ENCODE assay signal across 9 cellular contexts in genomic region chr3:72100062-72100511, GRCh38.
DNase-seq lines count a peak whose midpoint lies in the region; ATAC-seq and TF ChIP-seq lines count a peak whose summit lies in the region.
"Had no signal": no experiment of that assay in that cellular context is flagged by ENCODE, and none has a peak within 500 bp of the region (broad histone marks: within the 10 kb centered on the region; RNA-seq: fewer than 3 reads in every experiment).

No MANE protein-coding gene starts in this region.

- H3K36me3 ChIP-seq in left lung, result no peaks in the 10 kb centered on the region
- no peaks in the 10 kb centered on the region for H3K36me3 ChIP-seq in urinary bladder (ENCODE audit: insufficient read depth)
- no peaks in the 10 kb centered on the region for H3K36me3 ChIP-seq in breast epithelium
- H3K36me3 ChIP-seq: tibial nerve had no signal

- WGBS in urinary bladder, result 46% methylated on average over 17 of the region's 17 CpGs

- no peaks in the 10 kb centered on the region for H3K36me3 Mint-ChIP-seq in activated naive CD4-positive, alpha-beta T cell treated with anti-CD3 and anti-CD28 coated beads, Interleukin-2, amount 50 U/mL, for 24 hours
- no peaks in the 10 kb centered on the region for H3K36me3 Mint-ChIP-seq in activated CD4-positive, alpha-beta memory T cell treated with anti-CD3 and anti-CD28 coated beads for 36 hours

- H3K27ac ChIP-seq in left lung (peak overlapping the region; percentile 46 to 94), urinary bladder (ENCODE audit: low read depth) (no peak overlapping the region), breast epithelium (no peak overlapping the region)

- no peaks in the 10 kb centered on the region for H3K9me3 Mint-ChIP-seq in activated naive CD4-positive, alpha-beta T cell treated with anti-CD3 and anti-CD28 coated beads, Interleukin-2, amount 50 U/mL, for 24 hours
- no peaks in the 10 kb centered on the region for H3K9me3 Mint-ChIP-seq in activated CD4-positive, alpha-beta memory T cell treated with anti-CD3 and anti-CD28 coated beads for 36 hours

- no peak for TF ChIP-seq CTCF in left lung (IDR thresholded peaks at IDR 0.05)
- no peak for TF ChIP-seq CTCF in breast epithelium (IDR thresholded peaks at IDR 0.05)

- H3K4me1 Mint-ChIP-seq in activated naive CD4-positive, alpha-beta T cell treated with anti-CD3 and anti-CD28 coated beads, Interleukin-2, amount 50 U/mL, for 24 hours, result peaks cover 25% of the 10 kb centered on the region
- H3K4me1 Mint-ChIP-seq in activated CD4-positive, alpha-beta memory T cell treated with anti-CD3 and anti-CD28 coated beads for 36 hours (ENCODE audit: low read depth), result peaks cover 22% of the 10 kb centered on the region

- H3K4me1 ChIP-seq in left lung, result peaks cover 7 to 38% of the 10 kb centered on the region in 2 donors
- H3K4me1 ChIP-seq in urinary bladder (ENCODE audit: insufficient read depth), result no peaks in the 10 kb centered on the region
- H3K4me1 ChIP-seq in breast epithelium, result peaks cover 0 to 4% of the 10 kb centered on the region in 2 donors

- H3K4me3 ChIP-seq in left lung (peak overlapping the region; percentile 1 to 27), urinary bladder (ENCODE audit: low read depth, low read length) (peak overlapping the region; percentile 31), breast epithelium (no peak overlapping the region)

- ATAC-seq in left lung, result peak; percentile 41
- ATAC-seq in HG02852 (IDR thresholded peaks at IDR 0.05; ENCODE audit: unreplicated experiment), result no peak

- TF ChIP-seq POLR2A in breast epithelium (IDR thresholded peaks at IDR 0.05), result no peak

- H3K27me3 ChIP-seq in left lung, result peaks cover 0 to 15% of the 10 kb centered on the region in 2 donors
- H3K27me3 ChIP-seq in breast epithelium, result no peaks in the 10 kb centered on the region
- H3K27me3 ChIP-seq: tibial nerve had no signal

- DNase-seq in activated naive CD4-positive, alpha-beta T cell (lab: John Stamatoyannopoulos, UW), result no peak
- DNase-seq in activated CD4-positive, alpha-beta memory T cell treated with anti-CD3 and anti-CD28 coated beads for 36 hours, result no peak
- DNase-seq in left lung (peak in 1 of 2 donors; percentile 80), breast epithelium (ENCODE audit: low spot score in 2 of 2) (no peak), islet precursor cell (no peak)

- intact Hi-C loops in activated CD4-positive, alpha-beta memory T cell treated with anti-CD3 and anti-CD28 coated beads for 36 hours (cut with micrococcal nuclease), result loop anchor here (2.0 to 10.0 kb wide), 4 partner anchors 103 to 375 kb away; partner anchors contain the start of gene EIF4E3
- intact Hi-C loops in left lung (cut with DNase I) (no loop called here), breast epithelium (cut with DNase I; ENCODE audit: low total_unique reads) (no loop called here)

- no peaks in the 10 kb centered on the region for H3K9me3 ChIP-seq in left lung
- no peaks in the 10 kb centered on the region for H3K9me3 ChIP-seq in breast epithelium
- H3K9me3 ChIP-seq: tibial nerve had no signal

- CTCF ChIA-PET in activated CD4-positive, alpha-beta memory T cell treated with anti-CD3 and anti-CD28 coated beads for 36 hours (lab: Charles Lee), result interaction anchor here (0.6 to 1.4 kb wide), 4 partner anchors 9 to 566 kb away, joined by 3 to 4 read pairs (median 4); no protein-coding TSS in a partner anchor

- H3K27me3 Mint-ChIP-seq in activated naive CD4-positive, alpha-beta T cell treated with anti-CD3 and anti-CD28 coated beads, Interleukin-2, amount 50 U/mL, for 24 hours, result no peaks in the 10 kb centered on the region
- peaks cover 3% of the 10 kb centered on the region for H3K27me3 Mint-ChIP-seq in activated CD4-positive, alpha-beta memory T cell treated with anti-CD3 and anti-CD28 coated beads for 36 hours

- peak overlapping the region; percentile 21 for H3K27ac Mint-ChIP-seq in activated naive CD4-positive, alpha-beta T cell treated with anti-CD3 and anti-CD28 coated beads, Interleukin-2, amount 50 U/mL, for 24 hours
- peak overlapping the region; percentile 70 for H3K27ac Mint-ChIP-seq in activated CD4-positive, alpha-beta memory T cell treated with anti-CD3 and anti-CD28 coated beads for 36 hours

- H3K4me3 Mint-ChIP-seq in activated naive CD4-positive, alpha-beta T cell treated with anti-CD3 and anti-CD28 coated beads, Interleukin-2, amount 50 U/mL, for 24 hours, result peak overlapping the region; percentile 81
- peak overlapping the region; percentile 78 for H3K4me3 Mint-ChIP-seq in activated CD4-positive, alpha-beta memory T cell treated with anti-CD3 and anti-CD28 coated beads for 36 hours

- POLR2A ChIA-PET in activated CD4-positive, alpha-beta memory T cell treated with anti-CD3 and anti-CD28 coated beads for 36 hours (lab: Charles Lee), result interaction anchor here (1.3 kb wide), 1 partner anchor 38 kb away, joined by 6 read pairs; no protein-coding TSS in a partner anchor

Comparison
In these comparisons a context has a peak if more than half of its experiments do, and no peak if none do; other contexts are left out.
1. H3K27ac ChIP-seq: peak in left lung (2 of 2); none in urinary bladder (single experiment) and breast epithelium (0 of 2).
2. H3K4me3 ChIP-seq: peak in left lung (2 of 2) and urinary bladder (single experiment); none in breast epithelium (0 of 3).